In the genomic region with DNA sequence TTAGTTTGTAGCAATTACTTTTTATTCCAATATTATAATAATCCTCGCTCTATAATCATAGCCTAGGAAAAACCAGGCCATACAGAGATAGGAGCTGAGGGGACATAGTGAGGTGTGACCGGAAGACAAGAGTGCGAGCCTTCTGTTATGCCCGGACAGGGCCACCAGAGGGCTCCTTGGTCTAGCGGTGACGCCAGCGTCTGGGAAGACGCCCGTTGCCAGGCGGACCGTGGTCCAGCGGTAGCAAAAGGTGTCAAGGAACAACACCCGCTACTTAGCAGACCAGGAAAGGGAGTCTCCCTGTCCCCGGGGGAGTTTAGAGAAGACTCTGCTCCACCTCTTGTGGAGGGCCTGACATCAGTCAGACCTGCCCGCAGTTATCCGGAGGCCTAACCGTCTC, we compare ENCODE assay signal across 6 cellular contexts. TPM values are rescaled to one million over a fixed set of nuclear protein-coding genes. Genes with fewer than 3 reads are reported as not detected.
A peak's percentile ranks its signal among the peaks of the same experiment; 100 is the strongest.
DNase-seq lines count a peak whose midpoint lies in the region; ATAC-seq and TF ChIP-seq lines count a peak whose summit lies in the region.
"Not testable (repeated sequence)": the region's sequence is repeated elsewhere in the genome, so short reads cannot be mapped to it uniquely, and the experiment has no call there.
"Had no signal": no experiment of that assay in that cellular context is flagged by ENCODE, and none has a peak within 500 bp of the region (broad histone marks: within the 10 kb centered on the region; RNA-seq: fewer than 3 reads in every experiment).

No MANE protein-coding gene starts in this region.

- H3K4me1 ChIP-seq in esophagus squamous epithelium, result peaks cover 0 to 30% (median 0%) of the 10 kb centered on the region in 3 donors

- H3K27ac Mint-ChIP-seq in natural killer cell treated with Interleukin-12 subunit alpha and Interleukin-12 subunit beta and Interleukin-15 and Interleukin-18, amount 100 ng/mL, for 72 hours, result peak overlapping the region in 1 of 2 donors; percentile 86

- H3K36me3 Mint-ChIP-seq in natural killer cell treated with Interleukin-12 subunit alpha and Interleukin-12 subunit beta and Interleukin-15 and Interleukin-18, amount 100 ng/mL, for 72 hours, result not testable (repeated sequence)

- H3K27me3 ChIP-seq in esophagus squamous epithelium, result not testable (repeated sequence)

- not testable (repeated sequence) for DNase-seq in GM10266 (ENCODE audit: extremely low spot score); esophagus squamous epithelium (lab: John Stamatoyannopoulos, UW); natural killer cell treated with Interleukin-12 subunit alpha and Interleukin-12 subunit beta and Interleukin-15 and Interleukin-18, amount 100 ng/mL, for 72 hours (ENCODE audit: low spot score)
- peak; percentile 37 for DNase-seq in NCI-H69 (lab: John Stamatoyannopoulos, UW)
- peak; percentile 30 for DNase-seq in activated naive CD4-positive, alpha-beta T cell treated with Interleukin-2 at 50 U/mL for 16 hours

- not testable (repeated sequence) for ATAC-seq in natural killer cell treated with Interleukin-12 subunit alpha and Interleukin-12 subunit beta and Interleukin-15 and Interleukin-18, amount 100 ng/mL, for 72 hours

- TF ChIP-seq POLR2A in esophagus squamous epithelium (IDR thresholded peaks at IDR 0.05), result not testable (repeated sequence)

- H3K9me3 ChIP-seq in esophagus squamous epithelium, result not testable (repeated sequence)

- intact Hi-C loops in esophagus squamous epithelium (cut with DNase I), result not testable (repeated sequence)

- WGBS in esophagus squamous epithelium, 2 donors, result 40 to 46% methylated on average over 14 to 16 of the region's 17 CpGs

- H3K27ac ChIP-seq in esophagus squamous epithelium, result not testable (repeated sequence)

- not testable (repeated sequence) for H3K4me3 ChIP-seq in esophagus squamous epithelium

- peaks cover 27 to 32% of the 10 kb centered on the region in 2 donors for H3K4me1 Mint-ChIP-seq in natural killer cell treated with Interleukin-12 subunit alpha and Interleukin-12 subunit beta and Interleukin-15 and Interleukin-18, amount 100 ng/mL, for 72 hours (ENCODE audit: low read depth in 2 of 2)

- TF ChIP-seq CTCF in GM10266 (IDR thresholded peaks at IDR 0.05; ENCODE audit: control insufficient read depth, insufficient read depth, low read depth, missing control alignments) (peak; percentile 41), esophagus squamous epithelium (IDR thresholded peaks at IDR 0.05) (peak in 5 of 6 experiments; percentile 28 to 64 (median 48))

- H3K27me3 Mint-ChIP-seq in natural killer cell treated with Interleukin-12 subunit alpha and Interleukin-12 subunit beta and Interleukin-15 and Interleukin-18, amount 100 ng/mL, for 72 hours, result not testable (repeated sequence)

- H3K9me3 Mint-ChIP-seq in natural killer cell treated with Interleukin-12 subunit alpha and Interleukin-12 subunit beta and Interleukin-15 and Interleukin-18, amount 100 ng/mL, for 72 hours, result not testable (repeated sequence)

- H3K36me3 ChIP-seq in esophagus squamous epithelium, result peaks cover 0 to 12% (median 0%) of the 10 kb centered on the region in 3 donors

- H3K4me3 Mint-ChIP-seq in natural killer cell treated with Interleukin-12 subunit alpha and Interleukin-12 subunit beta and Interleukin-15 and Interleukin-18, amount 100 ng/mL, for 72 hours, result peak overlapping the region; percentile 9

RNA-seq across cellular contexts. Expression of a gene that starts 7.9 kb away (rescaled TPM):
- total RNA-seq in esophagus squamous epithelium, result 100 to 1,000 TPM in 3 of 4 donors, 10 to 100 TPM in 1; 94.8 to 442 (median 200) TPM
- total RNA-seq in natural killer cell treated with Interleukin-12 subunit alpha and Interleukin-12 subunit beta and Interleukin-15 and Interleukin-18, amount 100 ng/mL, for 72 hours, result 10 to 100 TPM in 1 of 2 donors, 1 to 10 TPM in 1; 4.3 to 38.2 TPM

RNA-seq across cellular contexts. Expression of a gene that starts 12.1 kb away (rescaled TPM):
- total RNA-seq in esophagus squamous epithelium, result 10 to 100 TPM; 18.3 to 56.3 (median 49.6) TPM
- 100 to 1,000 TPM in 1 of 2 donors, 10 to 100 TPM in 1; 64.0 to 118 TPM for total RNA-seq in natural killer cell treated with Interleukin-12 subunit alpha and Interleukin-12 subunit beta and Interleukin-15 and Interleukin-18, amount 100 ng/mL, for 72 hours

RNA-seq across cellular contexts. Expression of a gene that starts 21.5 kb away (rescaled TPM):
- under 1 TPM in 1 of 4 donors, not detected in 3; 0.19 TPM for total RNA-seq in esophagus squamous epithelium
- total RNA-seq in natural killer cell treated with Interleukin-12 subunit alpha and Interleukin-12 subunit beta and Interleukin-15 and Interleukin-18, amount 100 ng/mL, for 72 hours, result under 1 TPM in 1 of 2 donors, not detected in 1; 0.21 TPM
- total RNA-seq: subcutaneous adipose tissue had no signal

RNA-seq across cellular contexts. Expression of a gene that starts 23.8 kb away (rescaled TPM):
- 10 to 100 TPM in 2 of 4 donors, 1 to 10 TPM in 2; 3.5 to 14.7 (median 7.6) TPM for total RNA-seq in esophagus squamous epithelium
- total RNA-seq in natural killer cell treated with Interleukin-12 subunit alpha and Interleukin-12 subunit beta and Interleukin-15 and Interleukin-18, amount 100 ng/mL, for 72 hours, result 100 to 1,000 TPM in 1 of 2 donors, 10 to 100 TPM in 1; 77.6 to 109 TPM

RNA-seq across cellular contexts. Expression of a gene that starts 27.0 kb away (rescaled TPM):
- total RNA-seq in esophagus squamous epithelium, result 100 to 1,000 TPM in 1 of 4 donors, 1 to 10 TPM in 3; 1.7 to 208 (median 4.8) TPM
- total RNA-seq in natural killer cell treated with Interleukin-12 subunit alpha and Interleukin-12 subunit beta and Interleukin-15 and Interleukin-18, amount 100 ng/mL, for 72 hours, result 1 to 10 TPM; 1.7 to 4.4 TPM
